26 cellular contexts compared by ENCODE assay signal in the genomic region with DNA sequence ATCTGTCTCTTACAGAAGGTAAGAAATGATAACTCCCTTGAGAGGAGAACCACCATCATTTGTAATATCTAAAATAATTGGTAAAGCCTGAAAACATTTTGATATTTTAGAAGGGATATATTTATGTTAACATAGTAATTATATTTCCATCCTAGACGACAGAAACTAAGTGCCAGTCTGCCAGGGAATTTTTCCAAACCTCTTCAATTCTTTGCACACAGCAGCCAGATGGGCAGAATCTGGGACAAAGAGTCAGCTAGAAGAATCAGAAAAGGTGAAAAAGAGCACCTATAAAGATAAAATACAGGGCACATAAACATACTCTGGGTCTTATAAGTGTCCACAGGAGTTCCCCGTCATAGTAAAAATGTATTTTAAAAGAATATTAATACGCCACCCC.
A peak's percentile ranks its signal among the peaks of the same experiment; 100 is the strongest.
DNase-seq lines count a peak whose midpoint lies in the region; ATAC-seq and TF ChIP-seq lines count a peak whose summit lies in the region.
"Had no signal": no experiment of that assay in that cellular context is flagged by ENCODE, and none has a peak within 500 bp of the region (broad histone marks: within the 10 kb centered on the region; RNA-seq: fewer than 3 reads in every experiment).

No MANE protein-coding gene starts in this region.

- H3K27ac ChIP-seq in ascending aorta (peak overlapping the region; percentile 1 to 11), mesenchymal stem cell (ENCODE audit: low read length, poor library complexity, severe bottlenecking) (no peak overlapping the region), suprapubic skin (no peak overlapping the region)
- H3K27ac ChIP-seq: BLaER1 treated with 17β-estradiol and CSF1 and Interleukin-3, amounts not matched to agents 10 nM and 100 nM; coronary artery; KMS-11; SJSA1 had no signal

- TF ChIP-seq POLR2A in suprapubic skin (IDR thresholded peaks at IDR 0.05): no peak

- no peak overlapping the region for H4K91ac ChIP-seq in mesenchymal stem cell (ENCODE audit: low read length)

- H3K18ac ChIP-seq in mesenchymal stem cell (ENCODE audit: low read depth in 1 of 2, low read length in 2 of 2): no peak overlapping the region

- no peaks in the 10 kb centered on the region for H3K79me1 ChIP-seq in mesenchymal stem cell (replicated peaks; ENCODE audit: low read length, poor library complexity, severe bottlenecking)

- H3K4me2 ChIP-seq in mesenchymal stem cell (ENCODE audit: low read length, poor library complexity, severe bottlenecking): no peak overlapping the region
- H3K4me2 ChIP-seq: BLaER1 treated with 17β-estradiol and CSF1 and Interleukin-3, amounts not matched to agents 10 nM and 100 nM; KMS-11 had no signal

- TF ChIP-seq EP300 in suprapubic skin (IDR thresholded peaks at IDR 0.05): no peak

- no peak overlapping the region for H3K4ac ChIP-seq in mesenchymal stem cell (ENCODE audit: low read depth in 1 of 2, low read length in 2 of 2)

- 89% methylated on average over 3 of the region's 3 CpGs for WGBS in mesenchymal stem cell
- 69% methylated on average over 3 of the region's 3 CpGs for WGBS in suprapubic skin

- DNase-seq in G401 (ENCODE audit: low spot score) (peak; percentile 79), NCI-H1694 treated with DMSO at 0.1 percent for 48 hours (lab: John Stamatoyannopoulos, UW) (peak; percentile 61), ascending aorta (ENCODE audit: low spot score in 2 of 2) (no peak), mesenchymal stem cell (no peak), suprapubic skin (ENCODE audit: low spot score in 2 of 2) (no peak)
- DNase-seq: activated CD4-positive, alpha-beta T cell treated with anti-CD3 and anti-CD28 coated beads, Interleukin-2, amount 50 U/mL, for 48 hours; activated naive CD4-positive, alpha-beta T cell treated with anti-CD3 and anti-CD28 coated beads for 36 hours; COR-L47; effector memory CD4-positive, alpha-beta T cell; erythroblast; GOT3; hippocampal formation; naive thymus-derived CD4-positive, alpha-beta T cell; occipital lobe; stimulated activated CD4-positive, alpha-beta T cell treated with anti-CD3 and anti-CD28 coated beads, Interleukin-4, amount 100 ng/mL, for 24 hours; T-helper 17 cell had no signal

- no peaks in the 10 kb centered on the region for H3K27me3 ChIP-seq in ascending aorta
- no peaks in the 10 kb centered on the region for H3K27me3 ChIP-seq in mesenchymal stem cell (ENCODE audit: control insufficient read depth in 1 of 2, insufficient read depth in 1 of 2, low read length in 2 of 2)
- H3K27me3 ChIP-seq in suprapubic skin: no peaks in the 10 kb centered on the region
- H3K27me3 ChIP-seq: adrenal gland; BLaER1 treated with 17β-estradiol and CSF1 and Interleukin-3, amounts not matched to agents 10 nM and 100 nM; SJSA1 had no signal

- peak overlapping the region; percentile 54 for H3K9ac ChIP-seq in mesenchymal stem cell (ENCODE audit: low read length)
- H3K9ac ChIP-seq: BLaER1 treated with 17β-estradiol and CSF1 and Interleukin-3, amounts not matched to agents 10 nM and 100 nM; KMS-11 had no signal

- H3K36me3 ChIP-seq in ascending aorta: no peaks in the 10 kb centered on the region
- no peaks in the 10 kb centered on the region for H3K36me3 ChIP-seq in mesenchymal stem cell (ENCODE audit: control insufficient read depth in 1 of 2, insufficient read depth in 2 of 2, low read depth in 1 of 2, low read length in 2 of 2)
- H3K36me3 ChIP-seq in suprapubic skin: no peaks in the 10 kb centered on the region
- H3K36me3 ChIP-seq: adrenal gland; BLaER1 treated with 17β-estradiol and CSF1 and Interleukin-3, amounts not matched to agents 10 nM and 100 nM; SJSA1 had no signal

- H3K9me3 ChIP-seq in ascending aorta: no peaks in the 10 kb centered on the region
- no peaks in the 10 kb centered on the region for H3K9me3 ChIP-seq in mesenchymal stem cell (ENCODE audit: control insufficient read depth, low read length)
- H3K9me3 ChIP-seq in suprapubic skin: no peaks in the 10 kb centered on the region
- H3K9me3 ChIP-seq: BLaER1 treated with 17β-estradiol and CSF1 and Interleukin-3, amounts not matched to agents 10 nM and 100 nM; SJSA1 had no signal

- H2BK12ac ChIP-seq in mesenchymal stem cell (ENCODE audit: low read length in 2 of 2): no peak overlapping the region

- no peak overlapping the region for H3K14ac ChIP-seq in mesenchymal stem cell (ENCODE audit: low read length in 2 of 2)

- no peak overlapping the region for H2BK120ac ChIP-seq in mesenchymal stem cell (ENCODE audit: low read depth, low read length)

- no peak overlapping the region for H2AFZ ChIP-seq in mesenchymal stem cell (ENCODE audit: low read depth, low read length)

- H3K4me3 ChIP-seq in ascending aorta (no peak overlapping the region), mesenchymal stem cell (ENCODE audit: insufficient read depth in 1 of 2, low read depth in 1 of 2, low read length in 2 of 2) (no peak overlapping the region), suprapubic skin (no peak overlapping the region)
- H3K4me3 ChIP-seq: BLaER1 treated with 17β-estradiol and CSF1 and Interleukin-3, amounts not matched to agents 10 nM and 100 nM; SJSA1 had no signal

- peaks cover 0 to 3% of the 10 kb centered on the region in 2 donors for H3K4me1 ChIP-seq in ascending aorta
- H3K4me1 ChIP-seq in mesenchymal stem cell (ENCODE audit: control insufficient read depth, insufficient read depth, low read depth, low read length): no peaks in the 10 kb centered on the region
- peaks cover 11% of the 10 kb centered on the region for H3K4me1 ChIP-seq in suprapubic skin
- H3K4me1 ChIP-seq: BLaER1 treated with 17β-estradiol and CSF1 and Interleukin-3, amounts not matched to agents 10 nM and 100 nM; SJSA1 had no signal

- no peak overlapping the region for H2BK15ac ChIP-seq in mesenchymal stem cell (ENCODE audit: low read depth, poor library complexity, severe bottlenecking)

- TF ChIP-seq CTCF in ascending aorta (IDR thresholded peaks at IDR 0.05): no peak
- TF ChIP-seq CTCF in suprapubic skin (IDR thresholded peaks at IDR 0.05): no peak

- H2AK5ac ChIP-seq in mesenchymal stem cell (ENCODE audit: low read length, severe bottlenecking): no peak overlapping the region

- H3K23ac ChIP-seq in mesenchymal stem cell (ENCODE audit: low read length in 2 of 2): no peak overlapping the region

- ATAC-seq in HG02678 (IDR thresholded peaks at IDR 0.05; ENCODE audit: unreplicated experiment): no peak
- no peak for ATAC-seq in GM21619 (IDR thresholded peaks at IDR 0.05; ENCODE audit: unreplicated experiment)
- ATAC-seq in GM18519 (IDR thresholded peaks at IDR 0.05; ENCODE audit: low FRiP score, unreplicated experiment): no peak
- ATAC-seq: activated CD4-positive, CD25-positive, alpha-beta regulatory T cell treated with anti-CD3 and anti-CD28 coated beads, Interleukin-2, amount 50 U/mL, for 24 hours; naive thymus-derived CD4-positive, alpha-beta T cell; stimulated activated effector memory CD8-positive, alpha-beta T cell treated with anti-CD3 and anti-CD28 coated beads, Interleukin-12 subunit alpha, Interleukin-12 subunit beta, amount 100 ng/mL, for 72 hours; T-helper 17 cell had no signal

- H2BK5ac ChIP-seq in mesenchymal stem cell (ENCODE audit: low read depth, low read length, poor library complexity, severe bottlenecking): no peak overlapping the region

- intact Hi-C loops in ascending aorta (cut with DNase I): no loop called here

- in situ Hi-C loops in G401 (cut with HindIII; ENCODE audit: low sequenced_read_pairs): no loop called here

- H4K8ac ChIP-seq in mesenchymal stem cell (ENCODE audit: low read length): no peak overlapping the region

Comparison
In these comparisons a context has a peak if more than half of its experiments do, and no peak if none do; other contexts are left out.
1. DNase-seq: peak in G401 (single experiment) and NCI-H1694 treated with DMSO at 0.1 percent for 48 hours (single experiment); none in ascending aorta (0 of 2), mesenchymal stem cell (single experiment) and suprapubic skin (0 of 2).
2. H3K27ac ChIP-seq: peak in ascending aorta (2 of 2); none in mesenchymal stem cell (single experiment) and suprapubic skin (single experiment).